ENCODE assay signal across 1 cellular context in genomic region chr11:6655020-6655789, GRCh38.
TF ChIP-seq lines count a peak whose summit lies in the region.

No MANE protein-coding gene starts in this region.

TF ChIP-seq in K562, 482 proteins besides CTCF, POLR2A, EP300 and RAD21:
- TF ChIP-seq RNF219 (CRISPR knock-in tag; IDR thresholded peaks at IDR 0.05) (no peak), ARID3B (CRISPR knock-in tag; IDR thresholded peaks at IDR 0.05; ENCODE audit: borderline replicate concordance) (no peak), ZBTB33 (CRISPR knock-in tag; IDR thresholded peaks at IDR 0.05) (peak; percentile 53; the same call in 1 of the 2 replicates), ZC3H4 (CRISPR knock-in tag; IDR thresholded peaks at IDR 0.05; ENCODE audit: borderline replicate concordance) (no peak)
